In the genomic region with DNA sequence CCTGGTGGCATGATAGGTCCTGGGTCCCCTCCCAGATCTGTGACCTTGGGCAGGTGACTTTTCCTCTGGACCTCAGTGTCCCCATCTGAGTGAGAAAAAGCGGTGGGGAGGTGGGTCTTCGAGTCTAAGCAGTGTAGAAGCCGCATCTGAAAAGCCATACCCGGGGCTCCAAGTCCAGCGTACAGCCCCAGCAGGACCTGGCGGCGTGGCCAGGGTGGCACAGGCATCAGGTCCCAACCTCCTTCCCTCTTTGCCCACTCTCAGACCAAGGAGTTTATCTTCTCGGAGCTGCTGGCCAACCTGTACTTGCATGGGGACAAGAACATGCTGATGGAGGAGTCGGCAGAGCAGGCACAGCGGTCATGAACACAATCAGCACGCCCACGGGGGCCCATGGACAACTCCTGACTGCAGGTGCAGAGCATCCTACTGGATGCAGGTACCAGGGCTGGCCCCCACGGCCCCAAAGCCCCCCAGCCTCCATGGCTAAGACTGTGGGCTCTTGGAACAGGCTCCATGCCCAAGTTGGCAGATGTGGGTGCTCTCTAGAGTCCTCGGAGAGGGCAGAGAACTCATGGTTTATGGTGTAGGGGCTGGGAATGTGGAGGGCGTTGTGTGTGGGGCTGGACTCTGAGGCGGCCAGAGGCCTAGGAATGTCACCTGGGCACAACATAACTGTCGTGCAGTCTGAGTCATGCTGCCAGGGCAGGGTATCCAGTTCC, we compare ENCODE assay signal across 2 cellular contexts. TPM values are rescaled to one million over a fixed set of nuclear protein-coding genes. Genes with fewer than 3 reads are reported as not detected.
"Had no signal": no experiment of that assay in that cellular context is flagged by ENCODE, and none has a peak within 500 bp of the region (broad histone marks: within the 10 kb centered on the region; RNA-seq: fewer than 3 reads in every experiment).

No MANE protein-coding gene starts in this region.

RNA-seq across cellular contexts. Expression of gene GOLGA6A, which starts 18.8 kb away (rescaled TPM):
- total RNA-seq: HT-29, IMR-90 had no signal
- polyA plus RNA-seq: IMR-90 had no signal
